ENCODE assay signal across 8 cellular contexts in the genomic region with DNA sequence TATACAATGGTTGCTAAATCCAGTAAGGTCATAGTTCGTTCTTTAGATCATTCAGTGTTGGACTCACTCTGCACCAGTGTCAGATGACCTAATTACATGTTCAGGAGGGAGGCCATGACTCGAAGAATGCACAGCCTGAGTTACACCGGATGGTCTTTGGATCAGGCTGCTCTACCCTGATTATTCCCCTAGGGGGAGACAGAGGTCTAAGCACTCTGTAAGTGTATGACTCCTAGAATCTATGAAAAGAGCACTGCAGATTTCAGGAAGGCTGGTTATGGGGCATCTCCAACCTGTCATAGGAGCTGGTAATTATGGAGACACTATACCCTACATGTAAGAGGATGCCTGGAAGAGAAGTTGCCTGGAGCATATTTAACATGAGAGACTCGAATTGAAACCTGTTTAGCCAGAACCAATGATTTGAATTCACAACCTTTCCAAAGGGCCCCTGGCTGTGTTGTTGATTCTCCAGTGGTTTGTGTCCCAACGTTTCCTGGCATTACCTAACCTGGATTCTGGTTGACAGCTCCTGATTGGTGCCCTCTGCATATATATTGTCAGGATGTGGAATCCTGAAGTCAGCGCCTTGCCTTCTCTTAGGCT. TPM values are rescaled to one million over a fixed set of nuclear protein-coding genes. Genes with fewer than 3 reads are reported as not detected.
DNase-seq lines count a peak whose midpoint lies in the region; ATAC-seq and TF ChIP-seq lines count a peak whose summit lies in the region.

A gene with protein sequence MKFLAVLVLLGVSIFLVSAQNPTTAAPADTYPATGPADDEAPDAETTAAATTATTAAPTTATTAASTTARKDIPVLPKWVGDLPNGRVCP (plus strand): TSS at position 584 of the 606 bp plus-strand sequence. CDS start 67 bp downstream, outside the sequence.

- POLR2A ChIA-PET in activated CD8-positive, alpha-beta T cell treated with anti-CD3 and anti-CD28 coated beads for 36 hours (lab: Charles Lee): interaction anchor here (0.8 to 1.3 kb wide), 2 partner anchors 103 to 123 kb away, joined by 3 to 5 read pairs; no protein-coding TSS in a partner anchor

- DNase-seq in Caki2 (ENCODE audit: low read depth): peak; percentile 56
- DNase-seq in GM20000 (ENCODE audit: low spot score): peak; percentile 65
- peak; percentile 47 for DNase-seq in HK-2 (ENCODE audit: unreplicated experiment)
- DNase-seq in NCI-H774 (lab: John Stamatoyannopoulos, UW): peak; percentile 79
- DNase-seq in activated CD8-positive, alpha-beta T cell treated with anti-CD3 and anti-CD28 coated beads for 36 hours: peak; percentile 87
- peak; percentile 42 for DNase-seq in epidermal melanocyte (ENCODE audit: insufficient read length, low spot score)
- DNase-seq in testis: peak; percentile 82

- H3K4me3 ChIP-seq in neural cell (ENCODE audit: low read length): no peak within 1 kb of the TSS
- no peak within 1 kb of the TSS for H3K4me3 ChIP-seq in testis

- peaks cover 22% of the 10 kb centered on the region for H3K4me1 Mint-ChIP-seq in activated CD8-positive, alpha-beta T cell treated with anti-CD3 and anti-CD28 coated beads for 36 hours (ENCODE audit: low read depth)

- TF ChIP-seq EP300 in neural cell (conservative IDR thresholded peaks at IDR 0.05; ENCODE audit: poor library complexity, severe bottlenecking): no peak

- H3K27me3 Mint-ChIP-seq in activated CD8-positive, alpha-beta T cell treated with anti-CD3 and anti-CD28 coated beads for 36 hours: no peaks in the 10 kb centered on the region

- no peaks in the 10 kb centered on the region for H3K36me3 Mint-ChIP-seq in activated CD8-positive, alpha-beta T cell treated with anti-CD3 and anti-CD28 coated beads for 36 hours (ENCODE audit: low read depth)

- no peaks in the 10 kb centered on the region for H3K27me3 ChIP-seq in neural cell (ENCODE audit: insufficient read depth, low read depth, low read length)
- H3K27me3 ChIP-seq in testis: no peaks in the 10 kb centered on the region

- H3K4me3 Mint-ChIP-seq in activated CD8-positive, alpha-beta T cell treated with anti-CD3 and anti-CD28 coated beads for 36 hours: no peak within 1 kb of the TSS

- TF ChIP-seq RAD21 in neural cell (conservative IDR thresholded peaks at IDR 0.05): peak; percentile 64

- H3K4me2 ChIP-seq in neural cell (ENCODE audit: low read length): no peak within 1 kb of the TSS

- peak; percentile 100 for ATAC-seq in activated CD8-positive, alpha-beta T cell treated with anti-CD3 and anti-CD28 coated beads for 36 hours

- in situ Hi-C loops in Caki2 (cut with HindIII; ENCODE audit: low pct_unique_long_range_greater_than_20kb, low sequenced_read_pairs): no loop called here

- H3K4me1 ChIP-seq in testis: no peaks in the 10 kb centered on the region

- H3F3A ChIP-seq in neural cell (ENCODE audit: insufficient read depth, low read length, poor library complexity, severe bottlenecking): no peaks in the 10 kb centered on the region

- intact Hi-C loops in activated CD8-positive, alpha-beta T cell treated with anti-CD3 and anti-CD28 coated beads for 36 hours (cut with micrococcal nuclease): loop anchor here (2.0 to 5.0 kb wide), 3 partner anchors 103 to 215 kb away; no protein-coding TSS in a partner anchor
- intact Hi-C loops in testis (cut with DNase I; ENCODE audit: low total_unique reads): loop anchor here (10.0 kb wide), 1 partner anchor 101 kb away; no protein-coding TSS in a partner anchor

- H3K27ac ChIP-seq in neural cell (ENCODE audit: low read length) (no peak within 1 kb of the TSS), testis (no peak within 1 kb of the TSS)

- no peaks in the 10 kb centered on the region for H3K9me3 ChIP-seq in neural cell (ENCODE audit: low read length)
- no peaks in the 10 kb centered on the region for H3K9me3 ChIP-seq in testis

- peak; percentile 59 for TF ChIP-seq CTCF in GM20000 (IDR thresholded peaks at IDR 0.05; ENCODE audit: extremely low read depth, missing control alignments)
- peak; percentile 94 for TF ChIP-seq CTCF in activated CD8-positive, alpha-beta T cell treated with anti-CD3 and anti-CD28 coated beads for 36 hours (IDR thresholded peaks at IDR 0.05)
- TF ChIP-seq CTCF in neural cell (IDR thresholded peaks at IDR 0.05; ENCODE audit: poor library complexity, severe bottlenecking): peak; percentile 64
- TF ChIP-seq CTCF in testis (IDR thresholded peaks at IDR 0.05): peak; percentile 57 to 76 (median 73)

- 15 to 36% methylated on average over 2 to 6 of the region's 6 CpGs for WGBS in testis, 2 donors

- CTCF ChIA-PET in activated CD8-positive, alpha-beta T cell treated with anti-CD3 and anti-CD28 coated beads for 36 hours (lab: Charles Lee): interaction anchor here (0.7 to 5.7 kb wide), 26 partner anchors 9 to 220 kb away, joined by 3 to 89 read pairs (median 4); partner anchors contain the start of gene TESPA1

- H2AFZ ChIP-seq in neural cell (ENCODE audit: low read depth, low read length): no peak within 1 kb of the TSS

- H3K9ac ChIP-seq in neural cell (ENCODE audit: low read length): no peak within 1 kb of the TSS

- no peaks in the 10 kb centered on the region for H3K79me2 ChIP-seq in neural cell (replicated peaks; ENCODE audit: insufficient read depth, low read length)

- H3K36me3 ChIP-seq in neural cell (ENCODE audit: insufficient read depth, low read length) (no peaks in the 10 kb centered on the region), testis (ENCODE audit: low read depth, missing control alignments) (no peaks in the 10 kb centered on the region)

- H3K27ac Mint-ChIP-seq in activated CD8-positive, alpha-beta T cell treated with anti-CD3 and anti-CD28 coated beads for 36 hours: no peak within 1 kb of the TSS

- no peak for TF ChIP-seq POLR2A in testis (IDR thresholded peaks at IDR 0.05)

- H3K9me2 ChIP-seq in neural cell (ENCODE audit: insufficient read depth, low read length): no peaks in the 10 kb centered on the region

- no peaks in the 10 kb centered on the region for H3K9me3 Mint-ChIP-seq in activated CD8-positive, alpha-beta T cell treated with anti-CD3 and anti-CD28 coated beads for 36 hours

- no peaks in the 10 kb centered on the region for H4K20me1 ChIP-seq in neural cell (ENCODE audit: insufficient read depth)

TF ChIP-seq in neural cell, 6 proteins besides CTCF, POLR2A, EP300 and RAD21:
- TF ChIP-seq TAF1 (IDR thresholded peaks at IDR 0.05; ENCODE audit: low read depth) (no peak), POLR2AphosphoS5 (IDR thresholded peaks at IDR 0.05) (no peak), SMC3 (conservative IDR thresholded peaks at IDR 0.05; ENCODE audit: poor library complexity) (peak; percentile 58), MXI1 (conservative IDR thresholded peaks at IDR 0.05; ENCODE audit: poor library complexity, severe bottlenecking) (no peak), EZH2 (IDR thresholded peaks at IDR 0.05; ENCODE audit: borderline replicate concordance, insufficient read depth, low read length, poor library complexity, severe bottlenecking) (no peak)
- TF ChIP-seq, protein P1, sequence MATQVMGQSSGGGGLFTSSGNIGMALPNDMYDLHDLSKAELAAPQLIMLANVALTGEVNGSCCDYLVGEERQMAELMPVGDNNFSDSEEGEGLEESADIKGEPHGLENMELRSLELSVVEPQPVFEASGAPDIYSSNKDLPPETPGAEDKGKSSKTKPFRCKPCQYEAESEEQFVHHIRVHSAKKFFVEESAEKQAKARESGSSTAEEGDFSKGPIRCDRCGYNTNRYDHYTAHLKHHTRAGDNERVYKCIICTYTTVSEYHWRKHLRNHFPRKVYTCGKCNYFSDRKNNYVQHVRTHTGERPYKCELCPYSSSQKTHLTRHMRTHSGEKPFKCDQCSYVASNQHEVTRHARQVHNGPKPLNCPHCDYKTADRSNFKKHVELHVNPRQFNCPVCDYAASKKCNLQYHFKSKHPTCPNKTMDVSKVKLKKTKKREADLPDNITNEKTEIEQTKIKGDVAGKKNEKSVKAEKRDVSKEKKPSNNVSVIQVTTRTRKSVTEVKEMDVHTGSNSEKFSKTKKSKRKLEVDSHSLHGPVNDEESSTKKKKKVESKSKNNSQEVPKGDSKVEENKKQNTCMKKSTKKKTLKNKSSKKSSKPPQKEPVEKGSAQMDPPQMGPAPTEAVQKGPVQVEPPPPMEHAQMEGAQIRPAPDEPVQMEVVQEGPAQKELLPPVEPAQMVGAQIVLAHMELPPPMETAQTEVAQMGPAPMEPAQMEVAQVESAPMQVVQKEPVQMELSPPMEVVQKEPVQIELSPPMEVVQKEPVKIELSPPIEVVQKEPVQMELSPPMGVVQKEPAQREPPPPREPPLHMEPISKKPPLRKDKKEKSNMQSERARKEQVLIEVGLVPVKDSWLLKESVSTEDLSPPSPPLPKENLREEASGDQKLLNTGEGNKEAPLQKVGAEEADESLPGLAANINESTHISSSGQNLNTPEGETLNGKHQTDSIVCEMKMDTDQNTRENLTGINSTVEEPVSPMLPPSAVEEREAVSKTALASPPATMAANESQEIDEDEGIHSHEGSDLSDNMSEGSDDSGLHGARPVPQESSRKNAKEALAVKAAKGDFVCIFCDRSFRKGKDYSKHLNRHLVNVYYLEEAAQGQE (IDR thresholded peaks at IDR 0.05; ENCODE audit: borderline replicate concordance): no peak

RNA-seq across cellular contexts. Expression of the gene that starts here (rescaled TPM):
- not detected in 2 replicates for total RNA-seq in Caki2 (2014; rRNA removed; shearing (Covaris generic); ENCODE audit: low replicate concordance)
- not detected for total RNA-seq in activated CD8-positive, alpha-beta T cell treated with anti-CD3 and anti-CD28 coated beads for 36 hours
- polyA plus RNA-seq in neural cell (not detected in 2 replicates), testis (ENCODE audit: insufficient read depth, low read depth, low replicate concordance) (1.6 TPM)
- polyA minus RNA-seq in neural cell: not detected in 2 replicates
- total RNA-seq in testis: 1 to 10 TPM in 1 of 2 donors, not detected in 1; 1.4 TPM

Comparison
In these comparisons a context has a peak if more than half of its experiments do, and no peak if none do; other contexts are left out.
1. Peak in DNase-seq in Caki2; RNA of the gene not detected or under 1 TPM.
2. Peak in DNase-seq and ATAC-seq in activated CD8-positive, alpha-beta T cell treated with anti-CD3 and anti-CD28 coated beads for 36 hours; RNA of the gene not detected or under 1 TPM.